Comparison of ENCODE assay signal across 8 cellular contexts in the genomic region with DNA sequence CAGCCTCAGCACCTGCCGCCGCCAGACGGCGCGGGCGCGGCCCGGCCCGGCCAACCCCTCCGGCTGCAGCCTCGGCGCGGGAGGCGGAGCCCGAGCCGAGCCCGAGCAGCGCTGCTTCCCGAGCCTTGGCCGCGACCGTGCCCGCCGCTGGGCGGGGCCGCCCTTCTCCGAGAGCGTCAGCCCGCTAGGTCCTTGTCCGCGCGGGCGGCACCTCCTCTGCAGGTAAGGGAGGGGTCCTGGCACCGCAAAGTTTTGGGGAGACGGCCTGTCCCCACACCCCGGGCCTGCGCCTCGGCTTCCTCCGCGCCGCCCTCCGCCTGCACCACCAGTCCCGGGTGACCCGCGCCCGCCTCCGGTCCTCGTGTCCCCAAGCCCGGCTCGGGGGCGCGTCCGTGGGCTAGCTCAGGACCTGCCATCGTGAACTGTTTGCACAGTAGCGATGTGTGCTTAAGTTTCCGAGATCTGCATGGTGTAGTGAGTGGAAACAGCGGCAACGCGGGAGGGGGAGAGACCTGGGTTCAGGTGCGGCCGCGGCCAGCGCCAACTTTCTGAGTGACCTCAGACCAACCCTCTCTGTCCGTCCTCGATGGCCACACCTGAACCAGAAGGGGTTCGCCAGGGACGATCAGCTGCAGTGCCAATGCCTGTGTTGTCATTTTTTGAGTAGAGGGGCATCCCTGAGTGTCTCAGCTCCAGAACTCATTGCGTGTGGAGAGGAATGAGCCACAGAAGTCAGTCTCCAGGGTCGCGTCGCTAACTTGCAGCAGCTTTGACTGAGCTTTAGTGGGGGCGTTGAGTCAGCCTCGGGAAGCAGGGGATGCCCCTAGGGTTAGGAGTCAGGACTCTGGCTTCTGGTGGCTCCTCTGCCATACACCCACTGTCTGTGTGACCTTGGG. TPM values are rescaled to one million over a fixed set of nuclear protein-coding genes. Genes with fewer than 3 reads are reported as not detected.
A peak's percentile ranks its signal among the peaks of the same experiment; 100 is the strongest.
DNase-seq lines count a peak whose midpoint lies in the region; ATAC-seq, FAIRE-seq and TF ChIP-seq lines count a peak whose summit lies in the region.

A gene with protein sequence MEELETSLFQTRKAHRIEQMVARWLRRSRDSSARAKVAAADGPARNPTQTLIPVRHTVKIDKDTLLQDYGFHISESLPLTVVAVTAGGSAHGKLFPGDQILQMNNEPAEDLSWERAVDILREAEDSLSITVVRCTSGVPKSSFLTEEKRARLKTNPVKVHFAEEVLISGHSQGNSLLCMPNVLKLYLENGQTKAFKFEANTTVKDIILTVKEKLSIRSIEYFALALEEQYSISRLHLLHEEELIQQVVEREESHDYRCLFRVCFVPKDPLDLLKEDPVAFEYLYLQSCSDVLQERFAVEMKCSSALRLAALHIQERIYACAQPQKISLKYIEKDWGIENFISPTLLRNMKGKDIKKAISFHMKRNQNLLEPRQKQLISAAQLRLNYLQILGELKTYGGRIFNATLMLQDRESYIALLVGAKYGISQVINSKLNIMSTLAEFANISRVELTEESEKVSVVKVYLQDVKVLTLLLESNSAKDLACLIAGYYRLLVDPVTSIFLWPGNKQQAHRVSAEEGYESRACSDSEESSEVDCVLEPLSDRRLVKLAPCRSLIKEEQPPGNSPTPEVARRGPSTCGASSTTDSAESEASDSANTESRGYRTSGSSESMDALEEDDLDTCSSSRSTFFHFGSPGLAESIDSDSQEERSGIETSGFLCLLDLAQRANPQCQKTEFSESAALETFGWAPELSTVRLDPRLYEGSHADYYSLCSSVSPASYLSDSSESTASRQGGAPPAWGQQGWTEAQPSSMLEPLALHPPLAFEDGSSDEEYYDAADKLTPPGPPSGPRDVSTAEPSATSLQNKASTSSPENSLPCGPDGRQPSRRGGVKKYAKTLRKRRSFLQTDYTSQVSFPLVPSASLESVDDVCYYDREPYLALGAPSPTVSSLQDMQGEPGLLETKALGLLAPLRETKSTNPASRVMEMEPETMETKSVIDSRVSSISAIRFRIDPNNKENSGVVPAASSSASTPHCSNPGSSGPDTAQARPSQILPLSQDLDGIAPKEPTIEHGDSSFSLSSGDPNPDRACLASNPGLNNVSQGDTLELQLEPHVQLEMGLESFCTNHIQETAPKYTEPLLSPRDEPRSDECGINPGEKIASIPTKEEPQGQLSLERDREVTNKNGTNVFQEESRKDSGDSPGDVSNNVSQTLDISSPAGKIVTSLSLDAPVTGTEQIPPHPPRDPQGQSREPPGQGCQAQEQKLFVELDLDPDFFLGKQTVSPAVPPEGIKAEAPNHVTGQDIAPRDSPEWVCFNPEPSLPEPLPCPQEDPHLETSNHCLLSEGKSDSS (N-terminal part only) (plus strand): TSS at position 82 of the 896 bp plus-strand sequence. CDS start 41,688 bp downstream, outside the sequence.

- no peaks in the 10 kb centered on the region for H3K36me3 ChIP-seq in CD8-positive, alpha-beta memory T cell (ENCODE audit: insufficient read depth, low read length)

- DNase-seq in CD8-positive, alpha-beta memory T cell, result peak; percentile 21 to 58 (median 40)
- DNase-seq in HT-29 (ENCODE audit: low spot score) (peak; percentile 25), RWPE1 (ENCODE audit: low spot score) (peak; percentile 68), head of caudate nucleus (peak in 40 of 42 donors; percentile 10 to 78 (median 57)), pons (ENCODE audit: low spot score) (peak; percentile 10), urothelium cell line (ENCODE audit: low spot score) (peak; percentile 87)
- DNase-seq in activated naive CD4-positive, alpha-beta T cell treated with anti-CD3 and anti-CD28 coated beads, Interleukin-2, amount 10 ng/mL, durations not matched to agents 7 days and 5 days, result peak; percentile 74

- peaks cover 45 to 76% of the 10 kb centered on the region in 2 donors for H3K27me3 Mint-ChIP-seq in CD8-positive, alpha-beta memory T cell
- H3K27me3 Mint-ChIP-seq in activated naive CD4-positive, alpha-beta T cell treated with anti-CD3 and anti-CD28 coated beads, Interleukin-2, amount 10 ng/mL, durations not matched to agents 7 days and 5 days, result peaks cover 81% of the 10 kb centered on the region

- H3K4me1 ChIP-seq in CD8-positive, alpha-beta memory T cell (ENCODE audit: insufficient read depth, low read length), result peaks cover 11% of the 10 kb centered on the region

- H3K9me3 Mint-ChIP-seq in CD8-positive, alpha-beta memory T cell, result peaks cover 0 to 2% (median 0%) of the 10 kb centered on the region in 5 donors
- H3K9me3 Mint-ChIP-seq in activated naive CD4-positive, alpha-beta T cell treated with anti-CD3 and anti-CD28 coated beads, Interleukin-2, amount 10 ng/mL, durations not matched to agents 7 days and 5 days, result no peaks in the 10 kb centered on the region

- CTCF ChIA-PET in CD8-positive, alpha-beta memory T cell (lab: Charles Lee), result interaction anchor here (1.0 to 1.3 kb wide), 2 partner anchors 30 to 68 kb away, joined by 3 read pairs; no protein-coding TSS in a partner anchor
- CTCF ChIA-PET in RWPE1 (lab: Yijun Ruan, JAX), result interaction anchor here (0.8 to 1.0 kb wide), 2 partner anchors 68 to 74 kb away, joined by 5 to 6 read pairs; no protein-coding TSS in a partner anchor
- CTCF ChIA-PET in activated naive CD4-positive, alpha-beta T cell treated with anti-CD3 and anti-CD28 coated beads, Interleukin-2, amount 10 ng/mL, durations not matched to agents 7 days and 5 days (lab: Charles Lee), result interaction anchor here (0.6 kb wide), 2 partner anchors 63 to 168 kb away, joined by 3 to 4 read pairs; no protein-coding TSS in a partner anchor

- H3K27ac Mint-ChIP-seq in CD8-positive, alpha-beta memory T cell, result peak within 1 kb of the TSS in 4 of 8 donors; percentile 17 to 70 (median 26)
- no peak within 1 kb of the TSS for H3K27ac Mint-ChIP-seq in activated naive CD4-positive, alpha-beta T cell treated with anti-CD3 and anti-CD28 coated beads, Interleukin-2, amount 10 ng/mL, durations not matched to agents 7 days and 5 days

- peak within 1 kb of the TSS; percentile 58 for H3K4me3 ChIP-seq in CD8-positive, alpha-beta memory T cell (ENCODE audit: low read length)

- POLR2A ChIA-PET in CD8-positive, alpha-beta memory T cell (lab: Charles Lee), result no interaction called here
- POLR2A ChIA-PET in RWPE1 (lab: Yijun Ruan, JAX; ENCODE audit: low non-redundant PET), result no interaction called here

- H3K4me3 Mint-ChIP-seq in CD8-positive, alpha-beta memory T cell, result peak within 1 kb of the TSS; percentile 63 to 88 (median 80)
- H3K4me3 Mint-ChIP-seq in activated naive CD4-positive, alpha-beta T cell treated with anti-CD3 and anti-CD28 coated beads, Interleukin-2, amount 10 ng/mL, durations not matched to agents 7 days and 5 days, result peak within 1 kb of the TSS; percentile 63

- ATAC-seq in GM19452 (IDR thresholded peaks at IDR 0.05; ENCODE audit: unreplicated experiment), result peak; percentile 80

- H3K27ac ChIP-seq in CD8-positive, alpha-beta memory T cell (ENCODE audit: low read depth, low read length), result no peak within 1 kb of the TSS
- H3K27ac ChIP-seq in RWPE1, result no peak within 1 kb of the TSS

- peaks cover 0 to 4% (median 0%) of the 10 kb centered on the region in 3 donors for H3K36me3 Mint-ChIP-seq in CD8-positive, alpha-beta memory T cell
- no peaks in the 10 kb centered on the region for H3K36me3 Mint-ChIP-seq in activated naive CD4-positive, alpha-beta T cell treated with anti-CD3 and anti-CD28 coated beads, Interleukin-2, amount 10 ng/mL, durations not matched to agents 7 days and 5 days

- peaks cover 25% of the 10 kb centered on the region for H3K27me3 ChIP-seq in CD8-positive, alpha-beta memory T cell (ENCODE audit: insufficient read depth, low read length, poor library complexity, severe bottlenecking)

- FAIRE-seq in urothelium cell line (lab: Jason Lieb, UNC), result peak; percentile 30

- peaks cover 8 to 14% (median 8%) of the 10 kb centered on the region in 3 donors for H3K4me1 Mint-ChIP-seq in CD8-positive, alpha-beta memory T cell
- H3K4me1 Mint-ChIP-seq in activated naive CD4-positive, alpha-beta T cell treated with anti-CD3 and anti-CD28 coated beads, Interleukin-2, amount 10 ng/mL, durations not matched to agents 7 days and 5 days, result peaks cover 11% of the 10 kb centered on the region

- intact Hi-C loops in head of caudate nucleus (cut with DNase I), result no loop called here

- H3K9me3 ChIP-seq in CD8-positive, alpha-beta memory T cell (ENCODE audit: low read length), result no peaks in the 10 kb centered on the region

- peak; percentile 31 for TF ChIP-seq CTCF in RWPE1 (conservative IDR thresholded peaks at IDR 0.05; ENCODE audit: low read depth)

RNA-seq across cellular contexts. Expression of the gene that starts here (rescaled TPM):
- total RNA-seq in CD8-positive, alpha-beta memory T cell, result not detected
- not detected for polyA plus RNA-seq in CD8-positive, alpha-beta memory T cell
- not detected in 2 replicates for total RNA-seq in HT-29 (2014; rRNA removed; shearing (Covaris generic))

Comparison
In these comparisons a context has a peak if more than half of its experiments do, and no peak if none do; other contexts are left out.
1. Peak in DNase-seq and H3K4me3 ChIP-seq in CD8-positive, alpha-beta memory T cell; RNA of the gene not detected or under 1 TPM.
2. Peak in DNase-seq in HT-29; RNA of the gene not detected or under 1 TPM.
3. DNase-seq: peak in every context shown above with its lines; median percentile 87 in urothelium cell line; 74 in activated naive CD4-positive, alpha-beta T cell treated with anti-CD3 and anti-CD28 coated beads, Interleukin-2, amount 10 ng/mL, durations not matched to agents 7 days and 5 days; 68 in RWPE1; 57 in head of caudate nucleus; 40 in CD8-positive, alpha-beta memory T cell; 25 in HT-29; 10 in pons.